Comparison of ENCODE assay signal across 10 cellular contexts in genomic region chr2:168194784-168195522, GRCh38. TPM values are rescaled to one million over a fixed set of nuclear protein-coding genes. Genes with fewer than 3 reads are reported as not detected.
DNase-seq lines count a peak whose midpoint lies in the region; ATAC-seq, FAIRE-seq and TF ChIP-seq lines count a peak whose summit lies in the region.
"Had no signal": no experiment of that assay in that cellular context is flagged by ENCODE, and none has a peak within 500 bp of the region (broad histone marks: within the 10 kb centered on the region; RNA-seq: fewer than 3 reads in every experiment).

No MANE protein-coding gene starts in this region.

- H3K4me3 ChIP-seq in gastrocnemius medialis, result no peak overlapping the region
- H3K4me3 ChIP-seq: skin epidermis had no signal

- H3K9me3 Mint-ChIP-seq in WTC11, result no peaks in the 10 kb centered on the region

- peaks cover 32% of the 10 kb centered on the region for H3K4me1 Mint-ChIP-seq in WTC11

- H3K9me3 ChIP-seq in gastrocnemius medialis, result no peaks in the 10 kb centered on the region

- TF ChIP-seq POLR2A in GM12891 (IDR thresholded peaks at IDR 0.05; ENCODE audit: low read depth, low read length) (no peak), gastrocnemius medialis (IDR thresholded peaks at IDR 0.05) (no peak)

- H3K27ac ChIP-seq in gastrocnemius medialis, result no peak overlapping the region

- H3K36me3 Mint-ChIP-seq in WTC11, result no peaks in the 10 kb centered on the region

- no peak for FAIRE-seq in GM12891 (lab: Jason Lieb, UNC)
- FAIRE-seq: colon had no signal

- H3K27ac Mint-ChIP-seq in WTC11, result no peak overlapping the region

- H3K36me3 ChIP-seq in gastrocnemius medialis, result no peaks in the 10 kb centered on the region

- CTCF ChIA-PET in WTC11 (lab: Charles Lee), result interaction anchor here (0.8 kb wide), 1 partner anchor 34 kb away, joined by 3 read pairs; no protein-coding TSS in a partner anchor

- H3K27me3 ChIP-seq in gastrocnemius medialis, result no peaks in the 10 kb centered on the region

- intact Hi-C loops in gastrocnemius medialis (cut with DNase I; ENCODE audit: low total_unique reads), result no loop called here

- peak; percentile 14 for DNase-seq in GM12891 (ENCODE audit: insufficient read length, low spot score)
- peak; percentile 10 for DNase-seq in central memory CD4-positive, alpha-beta T cell
- no peak for DNase-seq in DMS79 treated with DMSO at 0.1 percent for 48 hours (lab: John Stamatoyannopoulos, UW)
- no peak for DNase-seq in WTC11 (ENCODE audit: low spot score)
- no peak for DNase-seq in kidney glomerular epithelial cell (lab: John Stamatoyannopoulos, UW)
- DNase-seq in gastrocnemius medialis, result no peak

- ATAC-seq in GM21390 (IDR thresholded peaks at IDR 0.05; ENCODE audit: unreplicated experiment), result peak; percentile 95
- peak; percentile 98 for ATAC-seq in HG03520 (IDR thresholded peaks at IDR 0.05; ENCODE audit: unreplicated experiment)
- no peak for ATAC-seq in WTC11
- no peak for ATAC-seq in gastrocnemius medialis

- H3K27me3 Mint-ChIP-seq in WTC11 (ENCODE audit: low read depth), result no peaks in the 10 kb centered on the region

- in situ Hi-C loops in gastrocnemius medialis (cut with MboI; ENCODE audit: low sequenced_read_pairs in 4 of 4), result no loop called here

- no peak overlapping the region for H3K4me3 Mint-ChIP-seq in WTC11

- POLR2A ChIA-PET in WTC11 (lab: Charles Lee), result no interaction called here

- TF ChIP-seq CTCF in WTC11 (IDR thresholded peaks at IDR 0.05), result no peak
- no peak for TF ChIP-seq CTCF in gastrocnemius medialis (IDR thresholded peaks at IDR 0.05 in 4 of 5, conservative IDR thresholded peaks at IDR 0.05 in 1 of 5)

- no peaks in the 10 kb centered on the region for H3K4me1 ChIP-seq in gastrocnemius medialis

TF ChIP-seq in GM12891, 5 proteins besides CTCF, POLR2A, EP300 and RAD21:
- TF ChIP-seq PAX5 (IDR thresholded peaks at IDR 0.05; ENCODE audit: insufficient read depth, low read length, severe bottlenecking) (peak; percentile 74), POLR2AphosphoS5 (IDR thresholded peaks at IDR 0.05; ENCODE audit: low read depth, low read length) (no peak)

TF ChIP-seq in WTC11, 78 proteins besides CTCF, POLR2A, EP300 and RAD21:
- no peak for TF ChIP-seq ATF3 (CRISPR knock-in tag; conservative IDR thresholded peaks at IDR 0.05)
- TF ChIP-seq, protein P1, sequence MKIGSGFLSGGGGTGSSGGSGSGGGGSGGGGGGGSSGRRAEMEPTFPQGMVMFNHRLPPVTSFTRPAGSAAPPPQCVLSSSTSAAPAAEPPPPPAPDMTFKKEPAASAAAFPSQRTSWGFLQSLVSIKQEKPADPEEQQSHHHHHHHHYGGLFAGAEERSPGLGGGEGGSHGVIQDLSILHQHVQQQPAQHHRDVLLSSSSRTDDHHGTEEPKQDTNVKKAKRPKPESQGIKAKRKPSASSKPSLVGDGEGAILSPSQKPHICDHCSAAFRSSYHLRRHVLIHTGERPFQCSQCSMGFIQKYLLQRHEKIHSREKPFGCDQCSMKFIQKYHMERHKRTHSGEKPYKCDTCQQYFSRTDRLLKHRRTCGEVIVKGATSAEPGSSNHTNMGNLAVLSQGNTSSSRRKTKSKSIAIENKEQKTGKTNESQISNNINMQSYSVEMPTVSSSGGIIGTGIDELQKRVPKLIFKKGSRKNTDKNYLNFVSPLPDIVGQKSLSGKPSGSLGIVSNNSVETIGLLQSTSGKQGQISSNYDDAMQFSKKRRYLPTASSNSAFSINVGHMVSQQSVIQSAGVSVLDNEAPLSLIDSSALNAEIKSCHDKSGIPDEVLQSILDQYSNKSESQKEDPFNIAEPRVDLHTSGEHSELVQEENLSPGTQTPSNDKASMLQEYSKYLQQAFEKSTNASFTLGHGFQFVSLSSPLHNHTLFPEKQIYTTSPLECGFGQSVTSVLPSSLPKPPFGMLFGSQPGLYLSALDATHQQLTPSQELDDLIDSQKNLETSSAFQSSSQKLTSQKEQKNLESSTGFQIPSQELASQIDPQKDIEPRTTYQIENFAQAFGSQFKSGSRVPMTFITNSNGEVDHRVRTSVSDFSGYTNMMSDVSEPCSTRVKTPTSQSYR (CRISPR knock-in tag; IDR thresholded peaks at IDR 0.05), result no peak
- TF ChIP-seq, protein P2, sequence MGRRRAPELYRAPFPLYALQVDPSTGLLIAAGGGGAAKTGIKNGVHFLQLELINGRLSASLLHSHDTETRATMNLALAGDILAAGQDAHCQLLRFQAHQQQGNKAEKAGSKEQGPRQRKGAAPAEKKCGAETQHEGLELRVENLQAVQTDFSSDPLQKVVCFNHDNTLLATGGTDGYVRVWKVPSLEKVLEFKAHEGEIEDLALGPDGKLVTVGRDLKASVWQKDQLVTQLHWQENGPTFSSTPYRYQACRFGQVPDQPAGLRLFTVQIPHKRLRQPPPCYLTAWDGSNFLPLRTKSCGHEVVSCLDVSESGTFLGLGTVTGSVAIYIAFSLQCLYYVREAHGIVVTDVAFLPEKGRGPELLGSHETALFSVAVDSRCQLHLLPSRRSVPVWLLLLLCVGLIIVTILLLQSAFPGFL (CRISPR knock-in tag; IDR thresholded peaks at IDR 0.05; ENCODE audit: borderline replicate concordance), result no peak
- TF ChIP-seq, protein P3, sequence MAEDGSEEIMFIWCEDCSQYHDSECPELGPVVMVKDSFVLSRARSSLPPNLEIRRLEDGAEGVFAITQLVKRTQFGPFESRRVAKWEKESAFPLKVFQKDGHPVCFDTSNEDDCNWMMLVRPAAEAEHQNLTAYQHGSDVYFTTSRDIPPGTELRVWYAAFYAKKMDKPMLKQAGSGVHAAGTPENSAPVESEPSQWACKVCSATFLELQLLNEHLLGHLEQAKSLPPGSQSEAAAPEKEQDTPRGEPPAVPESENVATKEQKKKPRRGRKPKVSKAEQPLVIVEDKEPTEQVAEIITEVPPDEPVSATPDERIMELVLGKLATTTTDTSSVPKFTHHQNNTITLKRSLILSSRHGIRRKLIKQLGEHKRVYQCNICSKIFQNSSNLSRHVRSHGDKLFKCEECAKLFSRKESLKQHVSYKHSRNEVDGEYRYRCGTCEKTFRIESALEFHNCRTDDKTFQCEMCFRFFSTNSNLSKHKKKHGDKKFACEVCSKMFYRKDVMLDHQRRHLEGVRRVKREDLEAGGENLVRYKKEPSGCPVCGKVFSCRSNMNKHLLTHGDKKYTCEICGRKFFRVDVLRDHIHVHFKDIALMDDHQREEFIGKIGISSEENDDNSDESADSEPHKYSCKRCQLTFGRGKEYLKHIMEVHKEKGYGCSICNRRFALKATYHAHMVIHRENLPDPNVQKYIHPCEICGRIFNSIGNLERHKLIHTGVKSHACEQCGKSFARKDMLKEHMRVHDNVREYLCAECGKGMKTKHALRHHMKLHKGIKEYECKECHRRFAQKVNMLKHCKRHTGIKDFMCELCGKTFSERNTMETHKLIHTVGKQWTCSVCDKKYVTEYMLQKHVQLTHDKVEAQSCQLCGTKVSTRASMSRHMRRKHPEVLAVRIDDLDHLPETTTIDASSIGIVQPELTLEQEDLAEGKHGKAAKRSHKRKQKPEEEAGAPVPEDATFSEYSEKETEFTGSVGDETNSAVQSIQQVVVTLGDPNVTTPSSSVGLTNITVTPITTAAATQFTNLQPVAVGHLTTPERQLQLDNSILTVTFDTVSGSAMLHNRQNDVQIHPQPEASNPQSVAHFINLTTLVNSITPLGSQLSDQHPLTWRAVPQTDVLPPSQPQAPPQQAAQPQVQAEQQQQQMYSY (CRISPR knock-in tag; IDR thresholded peaks at IDR 0.05), result no peak
- no peak for TF ChIP-seq EMX1 (CRISPR knock-in tag; IDR thresholded peaks at IDR 0.05)
- TF ChIP-seq ZNF416 (CRISPR knock-in tag; IDR thresholded peaks at IDR 0.05), result no peak
- TF ChIP-seq ZNF317 (CRISPR knock-in tag; IDR thresholded peaks at IDR 0.05; ENCODE audit: borderline replicate concordance, low read depth), result no peak
- no peak for TF ChIP-seq TCF7 (CRISPR knock-in tag; IDR thresholded peaks at IDR 0.05; ENCODE audit: low read depth)
- TF ChIP-seq ZSCAN18 (CRISPR knock-in tag; IDR thresholded peaks at IDR 0.05), result no peak
TF ChIP-seq in WTC11: peak in this region for 0.

RNA-seq across cellular contexts. Expression of gene STK39, which starts 52.4 kb away (rescaled TPM):
- polyA plus RNA-seq in GM12891 (2012; ENCODE audit: low read depth, missing spikeins), result 0.08 TPM
- total RNA-seq in WTC11 (2021) (20.5 to 22.1 TPM (median 21.6 TPM) in 3 replicates), gastrocnemius medialis (1 to 10 TPM in 3 of 4 donors, under 1 TPM in 1; 0.66 to 2.9 (median 1.9) TPM)

Comparison
In these comparisons a context has a peak if more than half of its experiments do, and no peak if none do; other contexts are left out.
1. DNase-seq: peak in GM12891 (single experiment) and central memory CD4-positive, alpha-beta T cell (single experiment); none in DMS79 treated with DMSO at 0.1 percent for 48 hours (single experiment), WTC11 (single experiment), kidney glomerular epithelial cell (single experiment) and gastrocnemius medialis (0 of 2).
2. ATAC-seq: peak in GM21390 (single experiment) and HG03520 (single experiment); none in WTC11 (single experiment) and gastrocnemius medialis (0 of 2).